In genomic region chr5:140181002-140181483, GRCh38 we compare ENCODE assay signal across 11 cellular contexts. TPM values are rescaled to one million over a fixed set of nuclear protein-coding genes. Genes with fewer than 3 reads are reported as not detected.
DNase-seq lines count a peak whose midpoint lies in the region; ATAC-seq and TF ChIP-seq lines count a peak whose summit lies in the region.
"Had no signal": no experiment of that assay in that cellular context is flagged by ENCODE, and none has a peak within 500 bp of the region (broad histone marks: within the 10 kb centered on the region; RNA-seq: fewer than 3 reads in every experiment).

No MANE protein-coding gene starts in this region.

- H3K27ac ChIP-seq in SK-N-SH (ENCODE audit: low read depth in 2 of 2, low read length in 1 of 2) (peak overlapping the region in 1 of 2 experiments; percentile 87; a peak in 2 of 4 replicates), mesodermal cell (ENCODE audit: low read depth, low read length, severe bottlenecking) (peak overlapping the region; percentile 10)
- H3K27ac ChIP-seq: WERI-Rb-1 had no signal

- intact Hi-C loops in Calu3 (cut with micrococcal nuclease; ENCODE audit: unreplicated experiment), result loop anchor here (5.0 kb wide), 1 partner anchor 46 kb away; no protein-coding TSS in a partner anchor

- TF ChIP-seq EP300 in SK-N-SH (IDR thresholded peaks at IDR 0.05; ENCODE audit: borderline replicate concordance in 1 of 2, low read depth in 1 of 2, low read length in 1 of 2), result peak in 1 of 2 experiments; percentile 92; a peak in 2 of 4 replicates

- H3K4me1 ChIP-seq in SK-N-SH (ENCODE audit: control insufficient read depth in 1 of 2, insufficient read depth in 2 of 2, low read depth in 1 of 2, low read length in 1 of 2) (peaks cover 11 to 36% of the 10 kb centered on the region in 2 experiments; a peak in 3 of 4 replicates), mesodermal cell (ENCODE audit: control insufficient read depth, insufficient read depth, low read length, poor library complexity, severe bottlenecking) (peaks cover 5% of the 10 kb centered on the region)

- peaks cover 40% of the 10 kb centered on the region for H3K36me3 Mint-ChIP-seq in Calu3 (ENCODE audit: insufficient read depth, unreplicated experiment)

- no peaks in the 10 kb centered on the region for H3K9me3 ChIP-seq in SK-N-SH
- H3K9me3 ChIP-seq in mesodermal cell (ENCODE audit: control insufficient read depth, low read length), result no peaks in the 10 kb centered on the region

- no peaks in the 10 kb centered on the region for H3K9me3 Mint-ChIP-seq in Calu3 (ENCODE audit: low read depth, unreplicated experiment)

- CTCF ChIA-PET in Calu3 (lab: Charles Lee), result interaction anchor here (0.8 kb wide), 1 partner anchor 25 kb away, joined by 3 read pairs; no protein-coding TSS in a partner anchor
- CTCF ChIA-PET in SK-N-SH (lab: Yijun Ruan, JAX), result interaction anchor here (0.9 to 3.1 kb wide), 7 partner anchors 59 to 212 kb away, joined by 3 to 12 read pairs (median 5); partner anchors contain the start of gene HBEGF

- H4K20me1 ChIP-seq in SK-N-SH (ENCODE audit: insufficient read depth), result no peaks in the 10 kb centered on the region

- H3K4me2 ChIP-seq in SK-N-SH, result no peak overlapping the region

- H2AFZ ChIP-seq in SK-N-SH (ENCODE audit: low read depth), result no peak overlapping the region; the same call in 1 of the 2 replicates

- H3K4me1 Mint-ChIP-seq in Calu3 (ENCODE audit: low read depth, unreplicated experiment), result peaks cover 61% of the 10 kb centered on the region

- POLR2A ChIA-PET in SK-N-SH (lab: Yijun Ruan, JAX), result no interaction called here

- H3K4me3 ChIP-seq in SK-N-SH (ENCODE audit: low read depth in 2 of 2, low read length in 1 of 2), result no peak overlapping the region
- no peak overlapping the region for H3K4me3 ChIP-seq in mesodermal cell (ENCODE audit: extremely low read depth, insufficient read depth, low read length, poor library complexity, severe bottlenecking)

- TF ChIP-seq RAD21 in SK-N-SH (IDR thresholded peaks at IDR 0.05; ENCODE audit: low read length), result no peak

- peak overlapping the region; percentile 17 for H3K27ac Mint-ChIP-seq in Calu3 (ENCODE audit: unreplicated experiment)

- H3K4me3 Mint-ChIP-seq in Calu3 (ENCODE audit: low read depth, unreplicated experiment), result peak overlapping the region; percentile 11

- H3K27me3 ChIP-seq in SK-N-SH (ENCODE audit: insufficient read depth), result no peaks in the 10 kb centered on the region

- no peak for DNase-seq in Calu3
- peak; percentile 39 for DNase-seq in SK-N-SH
- no peak for DNase-seq in NAMALWA (ENCODE audit: low spot score)
- DNase-seq in NCI-H510A treated with DMSO at 0.1 percent for 48 hours (lab: John Stamatoyannopoulos, UW), result no peak
- DNase-seq in Ammon's horn (ENCODE audit: low spot score), result no peak
- no peak for DNase-seq in inferior parietal cortex (ENCODE audit: extremely low spot score)
- DNase-seq: NCI-H82, nucleus accumbens, WERI-Rb-1 had no signal

- no TSS peak for BruUV-seq in Calu3 (replicated peaks; lab: Mats Ljungman, UMichigan)

- H3K36me3 ChIP-seq in SK-N-SH (replicated peaks in 1 of 2; ENCODE audit: control insufficient read depth in 1 of 2, insufficient read depth in 2 of 2, low read length in 1 of 2) (no peaks in the 10 kb centered on the region), mesodermal cell (ENCODE audit: control insufficient read depth, insufficient read depth, low read length) (no peaks in the 10 kb centered on the region)
- H3K36me3 ChIP-seq: WERI-Rb-1 had no signal

- H3K79me2 ChIP-seq in SK-N-SH (ENCODE audit: insufficient read depth), result no peaks in the 10 kb centered on the region; the same call in 1 of the 2 replicates

- ATAC-seq in GM19463 (IDR thresholded peaks at IDR 0.05; ENCODE audit: unreplicated experiment), result peak; percentile 80

- no peaks in the 10 kb centered on the region for H3K9me2 ChIP-seq in SK-N-SH

- WGBS in SK-N-SH (ENCODE audit: low lambda C conversion rate), result 32% methylated on average over 5 of the region's 5 CpGs
- 92 to 96% methylated on average over 3 to 4 of the region's 5 CpGs for WGBS in mesodermal cell (ENCODE audit: insufficient coverage in 2 of 2), 2 experiments

- no peaks in the 10 kb centered on the region for H3F3A ChIP-seq in SK-N-SH (replicated peaks; ENCODE audit: insufficient read depth)

- H3K9ac ChIP-seq in SK-N-SH, result no peak overlapping the region

- TF ChIP-seq CTCF in Calu3 (IDR thresholded peaks at IDR 0.05; ENCODE audit: unreplicated experiment) (no peak), SK-N-SH (IDR thresholded peaks at IDR 0.05) (no peak)

- no peaks in the 10 kb centered on the region for H3K27me3 Mint-ChIP-seq in Calu3 (ENCODE audit: unreplicated experiment)

TF ChIP-seq in SK-N-SH, 30 proteins besides CTCF, POLR2A, EP300 and RAD21 (continues in another document):
- TF ChIP-seq NFIC (IDR thresholded peaks at IDR 0.05; ENCODE audit: borderline replicate concordance) (no peak), NRF1 (IDR thresholded peaks at IDR 0.05; ENCODE audit: low read depth, low read length) (no peak), FOXM1 (IDR thresholded peaks at IDR 0.05; ENCODE audit: low read depth) (no peak), MAX (IDR thresholded peaks at IDR 0.05; ENCODE audit: low read depth) (no peak), ELF1 (IDR thresholded peaks at IDR 0.05) (no peak), FOXJ3 (CRISPR knock-in tag; IDR thresholded peaks at IDR 0.05) (peak; percentile 72), MXI1 (IDR thresholded peaks at IDR 0.05; ENCODE audit: low read depth, low read length) (no peak), RCOR1 (IDR thresholded peaks at IDR 0.05; ENCODE audit: low read length) (peak; percentile 96), PBX3 (IDR thresholded peaks at IDR 0.05) (no peak), IRF3 (IDR thresholded peaks at IDR 0.05; ENCODE audit: low read depth, low read length) (no peak), YY1 (IDR thresholded peaks at IDR 0.05; ENCODE audit: low read depth) (no peak), SMC3 (IDR thresholded peaks at IDR 0.05; ENCODE audit: low read depth, low read length) (no peak), RFX5 (IDR thresholded peaks at IDR 0.05; ENCODE audit: low read length) (0 out of 2 replicates have a peak, but pooled peaks have one; percentile 18), GATA2 (CRISPR knock-in tag; IDR thresholded peaks at IDR 0.05) (peak; percentile 96), RXRA (IDR thresholded peaks at IDR 0.05; ENCODE audit: borderline replicate concordance, low read depth) (no peak), ZBTB33 (IDR thresholded peaks at IDR 0.05; ENCODE audit: borderline replicate concordance, low read depth) (no peak), SIN3A (IDR thresholded peaks at IDR 0.05; ENCODE audit: borderline replicate concordance, low read depth, low read length) (no peak), JUND (IDR thresholded peaks at IDR 0.05) (no peak)

RNA-seq across cellular contexts. Expression of gene CYSTM1, which starts 6.1 kb away (rescaled TPM):
- 198 and 259 TPM in 2 replicates for total RNA-seq in Calu3 (2022)
- polyA plus RNA-seq in SK-N-SH (2012; rRNA removed), result 27.1 and 29.3 TPM in 2 replicates
- polyA plus RNA-seq in SK-N-SH (2012; cell fraction: cytosol; rRNA removed), result 22.0 and 22.6 TPM in 2 replicates
- 9.9 and 20.2 TPM in 2 replicates for polyA plus RNA-seq in SK-N-SH (2012; cell fraction: nucleus; rRNA removed)
- 28.2 TPM for polyA plus RNA-seq in mesodermal cell (2013, experiment 1 of 2)
- polyA plus RNA-seq in mesodermal cell (2013, experiment 2 of 2), result 25.3 TPM

RNA-seq across cellular contexts. Expression of gene IGIP, which starts 55.3 kb away (rescaled TPM):
- 5.9 and 6.2 TPM in 2 replicates for total RNA-seq in Calu3 (2022)
- 0.72 and 0.99 TPM in 2 replicates for polyA plus RNA-seq in SK-N-SH (2012; rRNA removed)
- polyA plus RNA-seq in SK-N-SH (2012; cell fraction: cytosol; rRNA removed), result 0.98 and 1.1 TPM in 2 replicates
- polyA plus RNA-seq in SK-N-SH (2012; cell fraction: nucleus; rRNA removed), result 1.8 and 3.3 TPM in 2 replicates
- polyA plus RNA-seq in mesodermal cell (2013, experiment 1 of 2), result 0.81 TPM
- polyA plus RNA-seq in mesodermal cell (2013, experiment 2 of 2), result 0.86 TPM
